ENCODE assay signal across 1 cellular context in the genomic region with DNA sequence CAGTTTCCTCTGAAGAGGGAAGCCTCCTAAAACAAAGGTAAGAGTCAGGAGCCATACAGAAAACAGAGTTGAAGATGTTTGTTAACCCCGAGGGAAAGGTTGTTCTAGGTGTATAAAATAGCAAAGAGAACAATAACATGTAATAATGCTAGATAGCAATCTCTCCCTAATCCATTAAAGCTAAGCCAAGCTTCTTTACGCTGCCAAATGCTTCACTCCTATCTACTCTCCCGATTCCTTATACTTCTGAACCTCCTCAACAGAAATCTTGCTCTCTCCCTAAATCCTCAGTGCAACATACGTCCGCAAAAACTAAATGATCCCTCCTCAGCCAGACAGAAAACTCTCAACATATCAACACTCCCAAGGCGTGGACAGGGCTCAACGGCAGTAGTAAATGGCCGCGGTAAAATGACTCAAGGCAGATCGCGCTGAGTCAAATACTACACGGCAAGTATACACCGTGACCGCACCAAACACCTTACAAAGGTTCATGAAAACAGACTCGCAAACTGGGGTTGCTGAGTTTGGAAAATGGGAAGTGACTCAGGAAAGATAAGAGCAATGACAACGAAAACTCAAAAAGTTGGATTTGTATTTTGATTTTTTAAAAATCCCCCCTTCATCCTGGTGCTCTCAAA.
A peak's percentile ranks its signal among the peaks of the same experiment; 100 is the strongest.
TF ChIP-seq lines count a peak whose summit lies in the region.

No MANE protein-coding gene starts in this region.

TF ChIP-seq in K562, 482 proteins besides CTCF, POLR2A, EP300 and RAD21 (continued from another document and continues in another):
- TF ChIP-seq MGA (IDR thresholded peaks at IDR 0.05) = no peak
- TF ChIP-seq, protein P1, sequence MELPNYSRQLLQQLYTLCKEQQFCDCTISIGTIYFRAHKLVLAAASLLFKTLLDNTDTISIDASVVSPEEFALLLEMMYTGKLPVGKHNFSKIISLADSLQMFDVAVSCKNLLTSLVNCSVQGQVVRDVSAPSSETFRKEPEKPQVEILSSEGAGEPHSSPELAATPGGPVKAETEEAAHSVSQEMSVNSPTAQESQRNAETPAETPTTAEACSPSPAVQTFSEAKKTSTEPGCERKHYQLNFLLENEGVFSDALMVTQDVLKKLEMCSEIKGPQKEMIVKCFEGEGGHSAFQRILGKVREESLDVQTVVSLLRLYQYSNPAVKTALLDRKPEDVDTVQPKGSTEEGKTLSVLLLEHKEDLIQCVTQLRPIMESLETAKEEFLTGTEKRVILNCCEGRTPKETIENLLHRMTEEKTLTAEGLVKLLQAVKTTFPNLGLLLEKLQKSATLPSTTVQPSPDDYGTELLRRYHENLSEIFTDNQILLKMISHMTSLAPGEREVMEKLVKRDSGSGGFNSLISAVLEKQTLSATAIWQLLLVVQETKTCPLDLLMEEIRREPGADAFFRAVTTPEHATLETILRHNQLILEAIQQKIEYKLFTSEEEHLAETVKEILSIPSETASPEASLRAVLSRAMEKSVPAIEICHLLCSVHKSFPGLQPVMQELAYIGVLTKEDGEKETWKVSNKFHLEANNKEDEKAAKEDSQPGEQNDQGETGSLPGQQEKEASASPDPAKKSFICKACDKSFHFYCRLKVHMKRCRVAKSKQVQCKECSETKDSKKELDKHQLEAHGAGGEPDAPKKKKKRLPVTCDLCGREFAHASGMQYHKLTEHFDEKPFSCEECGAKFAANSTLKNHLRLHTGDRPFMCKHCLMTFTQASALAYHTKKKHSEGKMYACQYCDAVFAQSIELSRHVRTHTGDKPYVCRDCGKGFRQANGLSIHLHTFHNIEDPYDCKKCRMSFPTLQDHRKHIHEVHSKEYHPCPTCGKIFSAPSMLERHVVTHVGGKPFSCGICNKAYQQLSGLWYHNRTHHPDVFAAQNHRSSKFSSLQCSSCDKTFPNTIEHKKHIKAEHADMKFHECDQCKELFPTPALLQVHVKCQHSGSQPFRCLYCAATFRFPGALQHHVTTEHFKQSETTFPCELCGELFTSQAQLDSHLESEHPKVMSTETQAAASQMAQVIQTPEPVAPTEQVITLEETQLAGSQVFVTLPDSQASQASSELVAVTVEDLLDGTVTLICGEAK (IDR thresholded peaks at IDR 0.05) = peak; percentile 60
- TF ChIP-seq, protein P1 (CRISPR knock-in tag; IDR thresholded peaks at IDR 0.05) = no peak
- TF ChIP-seq NFE2 (IDR thresholded peaks at IDR 0.05; ENCODE audit: low read depth) = peak; percentile 21; the same call in 1 of the 2 replicates
- TF ChIP-seq ZNF3 (CRISPR knock-in tag; IDR thresholded peaks at IDR 0.05) = no peak
- TF ChIP-seq NCOA6 (IDR thresholded peaks at IDR 0.05) = no peak
- no peak for TF ChIP-seq NCOR1 (IDR thresholded peaks at IDR 0.05)
- TF ChIP-seq, protein P2, sequence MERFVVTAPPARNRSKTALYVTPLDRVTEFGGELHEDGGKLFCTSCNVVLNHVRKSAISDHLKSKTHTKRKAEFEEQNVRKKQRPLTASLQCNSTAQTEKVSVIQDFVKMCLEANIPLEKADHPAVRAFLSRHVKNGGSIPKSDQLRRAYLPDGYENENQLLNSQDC (CRISPR knock-in tag; IDR thresholded peaks at IDR 0.05) = no peak
- TF ChIP-seq PHB2 (IDR thresholded peaks at IDR 0.05; ENCODE audit: low read depth) = no peak
- no peak for TF ChIP-seq MTA1 (IDR thresholded peaks at IDR 0.05; ENCODE audit: borderline replicate concordance)
- TF ChIP-seq MXI1 (IDR thresholded peaks at IDR 0.05; ENCODE audit: low read depth, low read length) = no peak
- no peak for TF ChIP-seq ZNF609 (CRISPR knock-in tag; IDR thresholded peaks at IDR 0.05; ENCODE audit: borderline replicate concordance)
- TF ChIP-seq, protein P3, sequence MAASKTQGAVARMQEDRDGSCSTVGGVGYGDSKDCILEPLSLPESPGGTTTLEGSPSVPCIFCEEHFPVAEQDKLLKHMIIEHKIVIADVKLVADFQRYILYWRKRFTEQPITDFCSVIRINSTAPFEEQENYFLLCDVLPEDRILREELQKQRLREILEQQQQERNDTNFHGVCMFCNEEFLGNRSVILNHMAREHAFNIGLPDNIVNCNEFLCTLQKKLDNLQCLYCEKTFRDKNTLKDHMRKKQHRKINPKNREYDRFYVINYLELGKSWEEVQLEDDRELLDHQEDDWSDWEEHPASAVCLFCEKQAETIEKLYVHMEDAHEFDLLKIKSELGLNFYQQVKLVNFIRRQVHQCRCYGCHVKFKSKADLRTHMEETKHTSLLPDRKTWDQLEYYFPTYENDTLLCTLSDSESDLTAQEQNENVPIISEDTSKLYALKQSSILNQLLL (CRISPR knock-in tag; IDR thresholded peaks at IDR 0.05; ENCODE audit: borderline replicate concordance) = no peak
- TF ChIP-seq EGR1 (conservative IDR thresholded peaks at IDR 0.05) = no peak
- no peak for TF ChIP-seq CCAR2 (IDR thresholded peaks at IDR 0.05; ENCODE audit: low read depth, low read length)
- no peak for TF ChIP-seq RFX7 (CRISPR knock-in tag; IDR thresholded peaks at IDR 0.05)
- TF ChIP-seq, protein P4, sequence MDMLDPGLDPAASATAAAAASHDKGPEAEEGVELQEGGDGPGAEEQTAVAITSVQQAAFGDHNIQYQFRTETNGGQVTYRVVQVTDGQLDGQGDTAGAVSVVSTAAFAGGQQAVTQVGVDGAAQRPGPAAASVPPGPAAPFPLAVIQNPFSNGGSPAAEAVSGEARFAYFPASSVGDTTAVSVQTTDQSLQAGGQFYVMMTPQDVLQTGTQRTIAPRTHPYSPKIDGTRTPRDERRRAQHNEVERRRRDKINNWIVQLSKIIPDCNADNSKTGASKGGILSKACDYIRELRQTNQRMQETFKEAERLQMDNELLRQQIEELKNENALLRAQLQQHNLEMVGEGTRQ (CRISPR knock-in tag; IDR thresholded peaks at IDR 0.05) = no peak
- TF ChIP-seq SMARCE1 (IDR thresholded peaks at IDR 0.05) = 0 out of 2 replicates have a peak, but pooled peaks have one; percentile 51
- no peak for TF ChIP-seq FOS (IDR thresholded peaks at IDR 0.05; ENCODE audit: extremely low read depth, insufficient read length)
